Comparison of ENCODE assay signal across 1 cellular context in the genomic region with DNA sequence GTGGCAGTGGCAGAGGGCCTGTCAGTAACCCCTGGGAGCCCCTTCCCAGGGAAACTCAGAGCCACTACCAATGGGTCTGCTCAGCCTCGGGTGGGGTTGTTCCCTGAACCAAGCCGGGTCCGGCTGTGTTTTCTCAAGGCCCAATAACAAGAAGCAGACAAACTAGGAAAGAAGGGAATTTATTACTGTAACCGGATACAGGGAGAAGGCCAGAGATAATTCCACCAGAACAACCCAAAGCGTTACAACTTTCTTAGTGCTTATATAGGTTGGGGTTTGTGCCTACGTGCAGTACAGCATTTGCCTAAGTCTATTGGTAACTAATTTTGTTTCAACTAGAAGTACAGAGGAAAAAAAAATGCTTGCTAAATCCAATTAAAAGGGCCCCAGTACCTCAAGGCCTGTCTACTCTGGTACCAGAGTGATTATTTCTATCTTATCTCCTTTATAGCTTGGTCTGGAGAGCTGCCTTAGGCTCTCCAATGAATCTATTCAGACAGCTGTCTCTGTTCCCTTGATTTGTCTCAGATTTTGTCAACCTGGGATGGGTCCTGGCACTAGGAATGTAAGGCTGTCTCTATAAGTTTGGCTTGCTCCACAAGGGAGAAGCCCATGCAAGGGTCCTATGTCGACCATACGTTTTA.
TF ChIP-seq lines count a peak whose summit lies in the region.

No MANE protein-coding gene starts in this region.

TF ChIP-seq in GM23338, 12 proteins besides CTCF, POLR2A, EP300 and RAD21 (continued from another document):
- TF ChIP-seq, protein P1, sequence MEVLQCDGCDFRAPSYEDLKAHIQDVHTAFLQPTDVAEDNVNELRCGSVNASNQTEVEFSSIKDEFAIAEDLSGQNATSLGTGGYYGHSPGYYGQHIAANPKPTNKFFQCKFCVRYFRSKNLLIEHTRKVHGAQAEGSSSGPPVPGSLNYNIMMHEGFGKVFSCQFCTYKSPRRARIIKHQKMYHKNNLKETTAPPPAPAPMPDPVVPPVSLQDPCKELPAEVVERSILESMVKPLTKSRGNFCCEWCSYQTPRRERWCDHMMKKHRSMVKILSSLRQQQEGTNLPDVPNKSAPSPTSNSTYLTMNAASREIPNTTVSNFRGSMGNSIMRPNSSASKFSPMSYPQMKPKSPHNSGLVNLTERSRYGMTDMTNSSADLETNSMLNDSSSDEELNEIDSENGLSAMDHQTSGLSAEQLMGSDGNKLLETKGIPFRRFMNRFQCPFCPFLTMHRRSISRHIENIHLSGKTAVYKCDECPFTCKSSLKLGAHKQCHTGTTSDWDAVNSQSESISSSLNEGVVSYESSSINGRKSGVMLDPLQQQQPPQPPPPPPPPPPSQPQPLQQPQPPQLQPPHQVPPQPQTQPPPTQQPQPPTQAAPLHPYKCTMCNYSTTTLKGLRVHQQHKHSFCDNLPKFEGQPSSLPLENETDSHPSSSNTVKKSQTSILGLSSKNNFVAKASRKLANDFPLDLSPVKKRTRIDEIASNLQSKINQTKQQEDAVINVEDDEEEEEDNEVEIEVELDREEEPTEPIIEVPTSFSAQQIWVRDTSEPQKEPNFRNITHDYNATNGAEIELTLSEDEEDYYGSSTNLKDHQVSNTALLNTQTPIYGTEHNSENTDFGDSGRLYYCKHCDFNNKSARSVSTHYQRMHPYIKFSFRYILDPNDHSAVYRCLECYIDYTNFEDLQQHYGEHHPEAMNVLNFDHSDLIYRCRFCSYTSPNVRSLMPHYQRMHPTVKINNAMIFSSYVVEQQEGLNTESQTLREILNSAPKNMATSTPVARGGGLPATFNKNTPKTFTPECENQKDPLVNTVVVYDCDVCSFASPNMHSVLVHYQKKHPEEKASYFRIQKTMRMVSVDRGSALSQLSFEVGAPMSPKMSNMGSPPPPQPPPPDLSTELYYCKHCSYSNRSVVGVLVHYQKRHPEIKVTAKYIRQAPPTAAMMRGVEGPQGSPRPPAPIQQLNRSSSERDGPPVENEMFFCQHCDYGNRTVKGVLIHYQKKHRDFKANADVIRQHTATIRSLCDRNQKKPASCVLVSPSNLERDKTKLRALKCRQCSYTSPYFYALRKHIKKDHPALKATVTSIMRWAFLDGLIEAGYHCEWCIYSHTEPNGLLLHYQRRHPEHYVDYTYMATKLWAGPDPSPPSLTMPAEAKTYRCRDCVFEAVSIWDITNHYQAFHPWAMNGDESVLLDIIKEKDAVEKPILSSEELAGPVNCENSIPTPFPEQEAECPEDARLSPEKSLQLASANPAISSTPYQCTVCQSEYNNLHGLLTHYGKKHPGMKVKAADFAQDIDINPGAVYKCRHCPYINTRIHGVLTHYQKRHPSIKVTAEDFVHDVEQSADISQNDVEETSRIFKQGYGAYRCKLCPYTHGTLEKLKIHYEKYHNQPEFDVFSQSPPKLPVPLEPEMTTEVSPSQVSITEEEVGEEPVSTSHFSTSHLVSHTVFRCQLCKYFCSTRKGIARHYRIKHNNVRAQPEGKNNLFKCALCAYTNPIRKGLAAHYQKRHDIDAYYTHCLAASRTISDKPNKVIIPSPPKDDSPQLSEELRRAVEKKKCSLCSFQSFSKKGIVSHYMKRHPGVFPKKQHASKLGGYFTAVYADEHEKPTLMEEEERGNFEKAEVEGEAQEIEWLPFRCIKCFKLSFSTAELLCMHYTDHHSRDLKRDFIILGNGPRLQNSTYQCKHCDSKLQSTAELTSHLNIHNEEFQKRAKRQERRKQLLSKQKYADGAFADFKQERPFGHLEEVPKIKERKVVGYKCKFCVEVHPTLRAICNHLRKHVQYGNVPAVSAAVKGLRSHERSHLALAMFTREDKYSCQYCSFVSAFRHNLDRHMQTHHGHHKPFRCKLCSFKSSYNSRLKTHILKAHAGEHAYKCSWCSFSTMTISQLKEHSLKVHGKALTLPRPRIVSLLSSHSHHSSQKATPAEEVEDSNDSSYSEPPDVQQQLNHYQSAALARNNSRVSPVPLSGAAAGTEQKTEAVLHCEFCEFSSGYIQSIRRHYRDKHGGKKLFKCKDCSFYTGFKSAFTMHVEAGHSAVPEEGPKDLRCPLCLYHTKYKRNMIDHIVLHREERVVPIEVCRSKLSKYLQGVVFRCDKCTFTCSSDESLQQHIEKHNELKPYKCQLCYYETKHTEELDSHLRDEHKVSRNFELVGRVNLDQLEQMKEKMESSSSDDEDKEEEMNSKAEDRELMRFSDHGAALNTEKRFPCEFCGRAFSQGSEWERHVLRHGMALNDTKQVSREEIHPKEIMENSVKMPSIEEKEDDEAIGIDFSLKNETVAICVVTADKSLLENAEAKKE (CRISPR knock-in tag; IDR thresholded peaks at IDR 0.05): no peak
- TF ChIP-seq ZNF114 (CRISPR knock-in tag; IDR thresholded peaks at IDR 0.05): no peak
- no peak for TF ChIP-seq CREB1 (CRISPR knock-in tag; IDR thresholded peaks at IDR 0.05; ENCODE audit: low read depth)
